9 cellular contexts compared by ENCODE assay signal in genomic region chr20:49595811-49596545, GRCh38. TPM values are rescaled to one million over a fixed set of nuclear protein-coding genes. Genes with fewer than 3 reads are reported as not detected.
A peak's percentile ranks its signal among the peaks of the same experiment; 100 is the strongest.
DNase-seq lines count a peak whose midpoint lies in the region; ATAC-seq and TF ChIP-seq lines count a peak whose summit lies in the region.
"Had no signal": no experiment of that assay in that cellular context is flagged by ENCODE, and none has a peak within 500 bp of the region (broad histone marks: within the 10 kb centered on the region; RNA-seq: fewer than 3 reads in every experiment).

No MANE protein-coding gene starts in this region.

- CTCF ChIA-PET in A673 (lab: Charles Lee): interaction anchor here (1.5 kb wide), 1 partner anchor 13 kb away, joined by 3 read pairs; no protein-coding TSS in a partner anchor

- H3K27me3 ChIP-seq in sigmoid colon: no peaks in the 10 kb centered on the region
- no peaks in the 10 kb centered on the region for H3K27me3 ChIP-seq in A673 (replicated peaks; ENCODE audit: insufficient read depth, low read depth, low read length, poor library complexity)

- TF ChIP-seq CTCF in AG10803 (conservative IDR thresholded peaks at IDR 0.05; ENCODE audit: low read length) (no peak), sigmoid colon (IDR thresholded peaks at IDR 0.05) (no peak), A673 (conservative IDR thresholded peaks at IDR 0.05; ENCODE audit: low read depth, low read length) (no peak)

- 72 to 82% methylated on average over 15 of the region's 15 CpGs for WGBS in sigmoid colon, 2 donors

- H3K9me3 ChIP-seq in sigmoid colon: peaks cover 0 to 3% (median 0%) of the 10 kb centered on the region in 4 donors
- H3K9me3 ChIP-seq in A673 (ENCODE audit: low read depth, low read length, poor library complexity, severe bottlenecking): no peaks in the 10 kb centered on the region

- POLR2A ChIA-PET in A673 (lab: Charles Lee; ENCODE audit: low non-redundant PET): no interaction called here

- intact Hi-C loops in sigmoid colon (cut with DNase I): no loop called here
- intact Hi-C loops in A673 (cut with micrococcal nuclease; ENCODE audit: unreplicated experiment): no loop called here

- H3K27ac ChIP-seq in sigmoid colon: peak overlapping the region; percentile 62 to 75 (median 64)
- no peak overlapping the region for H3K27ac ChIP-seq in A673 (ENCODE audit: low read depth, low read length, poor library complexity, severe bottlenecking)
- H3K27ac ChIP-seq: parathyroid adenoma had no signal

- TF ChIP-seq POLR2A in sigmoid colon (IDR thresholded peaks at IDR 0.05): no peak

- no peak for TF ChIP-seq EP300 in sigmoid colon (IDR thresholded peaks at IDR 0.05)

- no peak for ATAC-seq in GM18868 (IDR thresholded peaks at IDR 0.05; ENCODE audit: unreplicated experiment)

- H3K36me3 ChIP-seq in sigmoid colon (no peaks in the 10 kb centered on the region), A673 (ENCODE audit: insufficient read depth, low read length, poor library complexity, severe bottlenecking) (no peaks in the 10 kb centered on the region)

- BruUV-seq in A673 (replicated peaks; lab: Mats Ljungman, UMichigan): no TSS peak

- H3K4me3 ChIP-seq in AG10803 (ENCODE audit: low read length) (no peak overlapping the region), sigmoid colon (no peak overlapping the region), A673 (ENCODE audit: low read depth, low read length, poor library complexity, severe bottlenecking) (no peak overlapping the region)

- DNase-seq in AG10803 (ENCODE audit: low read depth) (peak; percentile 68), SIG-M5 (lab: John Stamatoyannopoulos, UW) (peak; percentile 23), astrocyte of the hippocampus (ENCODE audit: low read depth, low spot score) (peak; percentile 43), sigmoid colon (peak; percentile 81), hypothalamus (lab: John Stamatoyannopoulos, UW) (no peak), A673 (ENCODE audit: low spot score) (no peak), ecto neural progenitor cell (ENCODE audit: low spot score) (no peak)

- H3K4me1 ChIP-seq in sigmoid colon (peaks cover 0 to 12% (median 9%) of the 10 kb centered on the region in 4 donors), A673 (ENCODE audit: insufficient read depth, low read length, poor library complexity, severe bottlenecking) (no peaks in the 10 kb centered on the region)
- H3K4me1 ChIP-seq: parathyroid adenoma had no signal

RNA-seq across cellular contexts. Expression of gene PTGIS, which starts 28.0 kb away (rescaled TPM):
- total RNA-seq in sigmoid colon (100 to 1,000 TPM in 1 of 4 donors, 10 to 100 TPM in 3; 55.3 to 241 (median 82.5) TPM), A673 (2021) (not detected in 2 replicates)
- polyA plus RNA-seq in sigmoid colon: 10 to 100 TPM in 1 of 3 donors, 1 to 10 TPM in 1, under 1 TPM in 1; 0.46 to 12.0 (median 5.8) TPM

Comparison
In these comparisons a context has a peak if more than half of its experiments do, and no peak if none do; other contexts are left out.
1. DNase-seq: peak in AG10803 (single experiment), SIG-M5 (single experiment), astrocyte of the hippocampus (single experiment) and sigmoid colon (single experiment); none in hypothalamus (0 of 51), A673 (single experiment) and ecto neural progenitor cell (single experiment).
2. RNA of gene PTGIS, which starts 28.0 kb away (total RNA-seq): 55.3 to 241 TPM in sigmoid colon; not detected in A673; every median in the first group is over 10 times any median in the second.